ENCODE assay signal across 9 cellular contexts in the genomic region with DNA sequence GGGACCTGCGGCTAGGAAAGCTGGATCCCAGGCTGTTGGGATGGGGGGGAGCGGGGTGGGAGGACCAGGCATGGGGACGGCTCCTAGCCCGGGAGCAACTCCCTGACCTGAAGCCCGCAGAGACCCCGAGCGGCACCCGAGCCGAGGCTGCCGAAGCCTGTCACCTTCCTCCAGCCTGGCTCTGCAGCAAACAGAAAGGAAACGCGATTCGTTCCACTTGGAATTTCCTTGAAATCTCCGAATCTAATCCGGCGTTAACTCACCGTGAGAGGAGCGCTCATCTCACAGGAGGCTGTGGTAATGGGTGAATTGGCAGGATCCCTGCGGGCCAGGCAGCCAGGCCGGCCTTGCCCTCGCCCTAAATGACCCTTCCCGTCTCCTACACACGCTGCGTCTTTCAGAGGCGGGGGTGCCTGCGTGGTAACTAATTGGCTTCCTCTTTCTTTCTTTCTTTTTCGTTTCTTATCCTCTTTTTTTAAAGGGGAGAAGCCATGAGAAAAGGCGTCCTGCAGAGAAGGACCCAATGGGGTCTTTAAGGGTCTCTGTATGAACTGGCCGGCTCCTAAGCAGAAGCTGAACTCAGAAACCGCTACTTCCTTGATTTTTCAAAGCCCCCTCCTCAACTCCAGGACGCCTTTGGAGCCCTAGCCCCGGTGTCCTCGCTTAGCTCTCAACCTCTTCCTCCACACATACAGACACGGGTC. TPM values are rescaled to one million over a fixed set of nuclear protein-coding genes. Genes with fewer than 3 reads are reported as not detected.
DNase-seq lines count a peak whose midpoint lies in the region; ATAC-seq and TF ChIP-seq lines count a peak whose summit lies in the region.
"Had no signal": no experiment of that assay in that cellular context is flagged by ENCODE, and none has a peak within 500 bp of the region (broad histone marks: within the 10 kb centered on the region; RNA-seq: fewer than 3 reads in every experiment).

No MANE protein-coding gene starts in this region.

- no peaks in the 10 kb centered on the region for H3K36me3 ChIP-seq in CD4-positive, CD25-positive, alpha-beta regulatory T cell (ENCODE audit: control insufficient read depth, insufficient read depth, low read length)
- H3K36me3 ChIP-seq in adipocyte (ENCODE audit: control insufficient read depth, insufficient read depth, low read length, severe bottlenecking): no peaks in the 10 kb centered on the region
- H3K36me3 ChIP-seq in naive thymus-derived CD4-positive, alpha-beta T cell (ENCODE audit: control insufficient read depth in 2 of 3, insufficient read depth in 3 of 3, low read length in 3 of 3): no peaks in the 10 kb centered on the region

- peak overlapping the region; percentile 19 for H3K4me3 ChIP-seq in CD4-positive, CD25-positive, alpha-beta regulatory T cell (ENCODE audit: low read depth, low read length)
- peak overlapping the region; percentile 76 for H3K4me3 ChIP-seq in adipocyte (ENCODE audit: low read length)
- H3K4me3 ChIP-seq in naive thymus-derived CD4-positive, alpha-beta T cell (ENCODE audit: low read length): peak overlapping the region; percentile 11

- POLR2A ChIA-PET in naive thymus-derived CD4-positive, alpha-beta T cell (lab: Charles Lee): no interaction called here

- intact Hi-C loops in naive thymus-derived CD4-positive, alpha-beta T cell (cut with micrococcal nuclease): no loop called here

- H3K9me3 Mint-ChIP-seq in CD4-positive, CD25-positive, alpha-beta regulatory T cell: peaks cover 0 to 16% (median 0%) of the 10 kb centered on the region in 7 donors
- H3K9me3 Mint-ChIP-seq in naive thymus-derived CD4-positive, alpha-beta T cell: peaks cover 0 to 5% (median 0%) of the 10 kb centered on the region in 11 donors

- peaks cover 51% of the 10 kb centered on the region for H3K4me1 ChIP-seq in CD4-positive, CD25-positive, alpha-beta regulatory T cell (ENCODE audit: control insufficient read depth, insufficient read depth, low read length, poor library complexity, severe bottlenecking)
- H3K4me1 ChIP-seq in adipocyte (ENCODE audit: control insufficient read depth, insufficient read depth, low read length): peaks cover 22% of the 10 kb centered on the region
- H3K4me1 ChIP-seq in naive thymus-derived CD4-positive, alpha-beta T cell (ENCODE audit: control insufficient read depth in 2 of 2, insufficient read depth in 2 of 2, low read length in 2 of 2): peaks cover 25 to 54% of the 10 kb centered on the region in 2 donors

- no peak overlapping the region for H3K9ac ChIP-seq in adipocyte (ENCODE audit: low read length)

- DNase-seq in CD4-positive, CD25-positive, alpha-beta regulatory T cell: no peak
- DNase-seq in adipocyte (ENCODE audit: low read depth) (no peak), OCI-M2 (lab: John Stamatoyannopoulos, UW; ENCODE audit: unreplicated experiment) (no peak), dedifferentiated amniotic fluid mesenchymal stem cell (ENCODE audit: extremely low spot score) (no peak), NCI-H2081 treated with DMSO at 0.1 percent for 48 hours (lab: John Stamatoyannopoulos, UW) (no peak), DMS153 (lab: John Stamatoyannopoulos, UW) (no peak)
- DNase-seq in naive thymus-derived CD4-positive, alpha-beta T cell: no peak

- peaks cover 4 to 16% of the 10 kb centered on the region in 2 experiments for H3K9me3 ChIP-seq in CD4-positive, CD25-positive, alpha-beta regulatory T cell (ENCODE audit: control insufficient read depth in 2 of 2, low read length in 2 of 2)
- peaks cover 9% of the 10 kb centered on the region for H3K9me3 ChIP-seq in adipocyte (ENCODE audit: control insufficient read depth, low read length)
- H3K9me3 ChIP-seq in naive thymus-derived CD4-positive, alpha-beta T cell (ENCODE audit: control insufficient read depth in 2 of 3, low read length in 3 of 3): no peaks in the 10 kb centered on the region

- H3K27me3 Mint-ChIP-seq in CD4-positive, CD25-positive, alpha-beta regulatory T cell: peaks cover 89% of the 10 kb centered on the region
- H3K27me3 Mint-ChIP-seq in naive thymus-derived CD4-positive, alpha-beta T cell: peaks cover 73 to 94% (median 81%) of the 10 kb centered on the region in 5 donors

- no peak overlapping the region for H3K27ac ChIP-seq in CD4-positive, CD25-positive, alpha-beta regulatory T cell (ENCODE audit: insufficient read depth, low read length, poor library complexity, severe bottlenecking)
- no peak overlapping the region for H3K27ac ChIP-seq in naive thymus-derived CD4-positive, alpha-beta T cell (ENCODE audit: low read depth, low read length)

- peaks cover 0 to 55% (median 18%) of the 10 kb centered on the region in 4 donors for H3K4me1 Mint-ChIP-seq in CD4-positive, CD25-positive, alpha-beta regulatory T cell
- peaks cover 15 to 48% (median 32%) of the 10 kb centered on the region in 7 donors for H3K4me1 Mint-ChIP-seq in naive thymus-derived CD4-positive, alpha-beta T cell

- TF ChIP-seq POLR2A in GM19193 (IDR thresholded peaks at IDR 0.05; ENCODE audit: extremely low read depth, insufficient read depth, insufficient read length): peak; percentile 44

- H3K27me3 ChIP-seq in CD4-positive, CD25-positive, alpha-beta regulatory T cell (ENCODE audit: control insufficient read depth, insufficient read depth, low read length): peaks cover 53% of the 10 kb centered on the region
- H3K27me3 ChIP-seq in adipocyte (replicated peaks; ENCODE audit: control insufficient read depth, insufficient read depth, low read length): peaks cover 98% of the 10 kb centered on the region
- H3K27me3 ChIP-seq in naive thymus-derived CD4-positive, alpha-beta T cell (ENCODE audit: control insufficient read depth in 2 of 2, insufficient read depth in 2 of 2, low read length in 2 of 2): peaks cover 27 to 53% of the 10 kb centered on the region in 2 donors

- no peak for ATAC-seq in CD4-positive, CD25-positive, alpha-beta regulatory T cell (ENCODE audit: low read depth in 2 of 2)
- ATAC-seq in naive thymus-derived CD4-positive, alpha-beta T cell: no peak

- peak overlapping the region in 1 of 3 donors; percentile 48 for H3K27ac Mint-ChIP-seq in CD4-positive, CD25-positive, alpha-beta regulatory T cell
- no peak overlapping the region for H3K27ac Mint-ChIP-seq in naive thymus-derived CD4-positive, alpha-beta T cell
- H3K27ac Mint-ChIP-seq: progenitor cell of endocrine pancreas had no signal

- CTCF ChIA-PET in naive thymus-derived CD4-positive, alpha-beta T cell (lab: Charles Lee): no interaction called here

- peak overlapping the region; percentile 54 to 88 (median 76) for H3K4me3 Mint-ChIP-seq in CD4-positive, CD25-positive, alpha-beta regulatory T cell
- H3K4me3 Mint-ChIP-seq in naive thymus-derived CD4-positive, alpha-beta T cell: peak overlapping the region; percentile 60 to 84 (median 76)

- no peaks in the 10 kb centered on the region for H3K36me3 Mint-ChIP-seq in CD4-positive, CD25-positive, alpha-beta regulatory T cell
- peaks cover 0 to 6% (median 2%) of the 10 kb centered on the region in 5 donors for H3K36me3 Mint-ChIP-seq in naive thymus-derived CD4-positive, alpha-beta T cell

RNA-seq across cellular contexts. Expression of a gene that starts 8.5 kb away (rescaled TPM):
- 0.94 TPM for total RNA-seq in CD4-positive, CD25-positive, alpha-beta regulatory T cell
- polyA plus RNA-seq in CD4-positive, CD25-positive, alpha-beta regulatory T cell: under 1 TPM in 2 of 4 donors, not detected in 2; 0.02 to 0.15 TPM
- total RNA-seq in naive thymus-derived CD4-positive, alpha-beta T cell: 1 to 10 TPM in 1 of 5 experiments, under 1 TPM in 4; 0.12 to 8.0 (median 0.40) TPM
- under 1 TPM in 1 of 2 donors, not detected in 1; 0.10 TPM for polyA plus RNA-seq in naive thymus-derived CD4-positive, alpha-beta T cell
- total RNA-seq: progenitor cell of endocrine pancreas had no signal

Comparison
In these comparisons a context has a peak if more than half of its experiments do, and no peak if none do; other contexts are left out.
1. H3K4me3 ChIP-seq: peak in every context shown above with its lines; median percentile 76 in adipocyte; 19 in CD4-positive, CD25-positive, alpha-beta regulatory T cell; 11 in naive thymus-derived CD4-positive, alpha-beta T cell.